In the genomic region with DNA sequence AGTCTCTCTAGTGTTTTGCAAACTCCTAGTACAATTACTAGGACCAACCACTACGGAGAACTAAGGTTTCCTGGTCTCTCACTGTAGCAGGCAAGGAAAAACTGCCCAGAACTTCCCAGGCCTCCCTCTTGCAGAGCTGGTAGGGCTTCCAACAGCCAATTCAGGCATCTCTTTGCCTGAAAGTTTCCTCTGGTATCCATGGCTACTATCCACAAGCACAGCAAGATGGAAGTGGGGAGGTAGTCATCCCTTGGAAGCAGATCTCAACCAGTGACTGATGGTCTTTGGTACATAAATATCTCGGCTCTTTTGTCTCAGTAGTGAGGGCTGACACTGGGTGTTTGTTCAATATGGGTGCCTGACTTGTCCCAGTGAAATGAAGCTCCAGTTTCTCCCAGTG, we compare ENCODE assay signal across 28 cellular contexts.
DNase-seq lines count a peak whose midpoint lies in the region; FAIRE-seq and TF ChIP-seq lines count a peak whose summit lies in the region.
"Had no signal": no experiment of that assay in that cellular context is flagged by ENCODE, and none has a peak within 500 bp of the region (broad histone marks: within the 10 kb centered on the region; RNA-seq: fewer than 3 reads in every experiment).

No MANE protein-coding gene starts in this region.

- no peak for FAIRE-seq in urothelium cell line (lab: Jason Lieb, UNC)
- FAIRE-seq: GM12891 had no signal

- H3K4me1 ChIP-seq in neuronal stem cell (ENCODE audit: control insufficient read depth in 2 of 2, insufficient read depth in 1 of 2, low read depth in 1 of 2, low read length in 2 of 2) (peaks cover 0 to 5% of the 10 kb centered on the region in 2 donors), BE2C (no peaks in the 10 kb centered on the region; the same call in 1 of the 2 replicates)
- H3K4me1 ChIP-seq: BLaER1 treated with 17β-estradiol and CSF1 and Interleukin-3, amounts not matched to agents 10 nM and 100 nM; HAP-1; SJSA1 had no signal

- no peak overlapping the region for H3K14ac ChIP-seq in neuronal stem cell (ENCODE audit: low read length)

- H2AK5ac ChIP-seq in neuronal stem cell (ENCODE audit: low read depth, low read length): no peak overlapping the region

- H3K79me1 ChIP-seq in neuronal stem cell (ENCODE audit: low read depth, low read length): no peaks in the 10 kb centered on the region

- H3K9me3 ChIP-seq in neuronal stem cell (replicated peaks in 1 of 2; ENCODE audit: control insufficient read depth in 2 of 2, insufficient read depth in 1 of 2, low read depth in 1 of 2, low read length in 2 of 2) (no peaks in the 10 kb centered on the region), BE2C (no peaks in the 10 kb centered on the region)
- H3K9me3 ChIP-seq: BLaER1 treated with 17β-estradiol and CSF1 and Interleukin-3, amounts not matched to agents 10 nM and 100 nM; HAP-1; SJSA1 had no signal

- H3K27me3 ChIP-seq in neuronal stem cell (ENCODE audit: control insufficient read depth in 3 of 3, insufficient read depth in 3 of 3, low read depth in 1 of 3, low read length in 3 of 3) (no peaks in the 10 kb centered on the region), BE2C (no peaks in the 10 kb centered on the region)
- H3K27me3 ChIP-seq: BLaER1 treated with 17β-estradiol and CSF1 and Interleukin-3, amounts not matched to agents 10 nM and 100 nM; SJSA1 had no signal

- H4K91ac ChIP-seq in neuronal stem cell (ENCODE audit: low read depth, low read length, poor library complexity): no peak overlapping the region

- no peak overlapping the region for H3K23ac ChIP-seq in neuronal stem cell (ENCODE audit: low read depth, low read length, poor library complexity)

- no peaks in the 10 kb centered on the region for H3K36me3 ChIP-seq in neuronal stem cell (replicated peaks in 1 of 2; ENCODE audit: control insufficient read depth in 2 of 2, insufficient read depth in 2 of 2, low read length in 2 of 2)
- H3K36me3 ChIP-seq in BE2C: no peaks in the 10 kb centered on the region
- H3K36me3 ChIP-seq: BLaER1 treated with 17β-estradiol and CSF1 and Interleukin-3, amounts not matched to agents 10 nM and 100 nM; HAP-1; SJSA1 had no signal

- no peak for TF ChIP-seq CTCF in BE2C (IDR thresholded peaks at IDR 0.05; ENCODE audit: low read depth, low read length)

- no peak overlapping the region for H2BK120ac ChIP-seq in neuronal stem cell (ENCODE audit: low read depth, low read length)

- no peak overlapping the region for H3K4ac ChIP-seq in neuronal stem cell (ENCODE audit: low read length)

- H2BK12ac ChIP-seq in neuronal stem cell (ENCODE audit: low read length): no peak overlapping the region

- no peak overlapping the region for H2BK5ac ChIP-seq in neuronal stem cell (ENCODE audit: low read length)

- no CpG with 5 or more reads among the region's 2 CpGs for WGBS in neuronal stem cell (ENCODE audit: extremely low coverage in 2 of 2, insufficient read length in 2 of 2, insufficient replicate concordance in 1 of 2), 2 donors

- H3K4me2 ChIP-seq in neuronal stem cell (ENCODE audit: insufficient read depth, low read length, poor library complexity, severe bottlenecking): no peak overlapping the region
- H3K4me2 ChIP-seq: BLaER1 treated with 17β-estradiol and CSF1 and Interleukin-3, amounts not matched to agents 10 nM and 100 nM had no signal

- peak overlapping the region; percentile 48 for H2AFZ ChIP-seq in neuronal stem cell (ENCODE audit: low read length)

- H3K4me3 ChIP-seq in neuronal stem cell (ENCODE audit: low read length in 2 of 2): no peak overlapping the region
- no peak overlapping the region for H3K4me3 ChIP-seq in BE2C (ENCODE audit: low read depth, low read length)
- H3K4me3 ChIP-seq: BLaER1 treated with 17β-estradiol and CSF1 and Interleukin-3, amounts not matched to agents 10 nM and 100 nM; HAP-1; SJSA1 had no signal

- no peak overlapping the region for H4K8ac ChIP-seq in neuronal stem cell (ENCODE audit: low read depth, low read length)

- H2BK15ac ChIP-seq in neuronal stem cell (ENCODE audit: low read length): no peak overlapping the region

- no peak overlapping the region for H3K18ac ChIP-seq in neuronal stem cell (ENCODE audit: low read length)

- DNase-seq in NCI-H82 (lab: John Stamatoyannopoulos, UW) (peak; percentile 71), NCI-H82 treated with DMSO at 0.1 percent for 48 hours (lab: John Stamatoyannopoulos, UW; ENCODE audit: unreplicated experiment) (no peak), NCI-H69 (lab: John Stamatoyannopoulos, UW) (peak; percentile 5), astrocyte of the hippocampus (ENCODE audit: low read depth, low spot score) (peak; percentile 16), neuronal stem cell (ENCODE audit: low spot score) (no peak), BE2C (no peak), SK-N-DZ (ENCODE audit: low spot score) (no peak), urothelium cell line (ENCODE audit: low spot score) (no peak)
- DNase-seq: 8988T; CD4-positive, alpha-beta T cell; COR-L47; DMS79; GF-D8; GOT3; NCI-H1092; NCI-H1417 treated with DMSO at 0.1 percent for 48 hours; NCI-H1694 treated with DMSO at 0.1 percent for 48 hours; NCI-H2081; NCI-H2227 treated with DMSO at 0.1 percent for 48 hours; PC-3; Right ventricle myocardium superior; RPMI8226; T-cell had no signal

- H3K9ac ChIP-seq in neuronal stem cell (ENCODE audit: low read depth, low read length, poor library complexity): no peak overlapping the region
- H3K9ac ChIP-seq: BLaER1 treated with 17β-estradiol and CSF1 and Interleukin-3, amounts not matched to agents 10 nM and 100 nM had no signal

- H3K27ac ChIP-seq in neuronal stem cell (replicated peaks; ENCODE audit: low read length): no peak overlapping the region
- H3K27ac ChIP-seq: BLaER1 treated with 17β-estradiol and CSF1 and Interleukin-3, amounts not matched to agents 10 nM and 100 nM; HL-60; SJSA1 had no signal

Comparison
In these comparisons a context has a peak if more than half of its experiments do, and no peak if none do; other contexts are left out.
1. DNase-seq: peak in NCI-H82 (single experiment), NCI-H69 (single experiment) and astrocyte of the hippocampus (single experiment); none in NCI-H82 treated with DMSO at 0.1 percent for 48 hours (single experiment), neuronal stem cell (single experiment), BE2C (single experiment), SK-N-DZ (single experiment) and urothelium cell line (single experiment).